Comparison of ENCODE assay signal across 2 cellular contexts in genomic region chr12:13444076-13444475, GRCh38.
A peak's percentile ranks its signal among the peaks of the same experiment; 100 is the strongest.
TF ChIP-seq lines count a peak whose summit lies in the region.

No MANE protein-coding gene starts in this region.

TF ChIP-seq in liver, 16 proteins besides CTCF, POLR2A, EP300 and RAD21 (continued from another document):
- TF ChIP-seq REST (IDR thresholded peaks at IDR 0.05): peak; percentile 9
- TF ChIP-seq FOXA1 (IDR thresholded peaks at IDR 0.05): peak; percentile 35
- peak in 1 of 2 donors; percentile 41 for TF ChIP-seq RXRA (IDR thresholded peaks at IDR 0.05)
- TF ChIP-seq FOXA2 (IDR thresholded peaks at IDR 0.05): no peak
- peak; percentile 38 to 48 for TF ChIP-seq HNF4A (conservative IDR thresholded peaks at IDR 0.05)

TF ChIP-seq in HepG2, 621 proteins besides CTCF, POLR2A, EP300 and RAD21 (continued from another document):
- TF ChIP-seq PATZ1 (CRISPR knock-in tag; IDR thresholded peaks at IDR 0.05): no peak
- TF ChIP-seq BRF2 (CRISPR knock-in tag; IDR thresholded peaks at IDR 0.05): no peak
- TF ChIP-seq MTF1 (CRISPR knock-in tag; IDR thresholded peaks at IDR 0.05): no peak
- no peak for TF ChIP-seq HIC2 (CRISPR knock-in tag; IDR thresholded peaks at IDR 0.05; ENCODE audit: low read depth)
- TF ChIP-seq ZBTB40 (IDR thresholded peaks at IDR 0.05): no peak
- TF ChIP-seq ZBTB40 (CRISPR knock-in tag; IDR thresholded peaks at IDR 0.05): no peak
- no peak for TF ChIP-seq THAP7 (CRISPR knock-in tag; IDR thresholded peaks at IDR 0.05)
- TF ChIP-seq ZNF619 (CRISPR knock-in tag; IDR thresholded peaks at IDR 0.05): no peak
- TF ChIP-seq E2F1 (CRISPR knock-in tag; IDR thresholded peaks at IDR 0.05): no peak
